In the genomic region with DNA sequence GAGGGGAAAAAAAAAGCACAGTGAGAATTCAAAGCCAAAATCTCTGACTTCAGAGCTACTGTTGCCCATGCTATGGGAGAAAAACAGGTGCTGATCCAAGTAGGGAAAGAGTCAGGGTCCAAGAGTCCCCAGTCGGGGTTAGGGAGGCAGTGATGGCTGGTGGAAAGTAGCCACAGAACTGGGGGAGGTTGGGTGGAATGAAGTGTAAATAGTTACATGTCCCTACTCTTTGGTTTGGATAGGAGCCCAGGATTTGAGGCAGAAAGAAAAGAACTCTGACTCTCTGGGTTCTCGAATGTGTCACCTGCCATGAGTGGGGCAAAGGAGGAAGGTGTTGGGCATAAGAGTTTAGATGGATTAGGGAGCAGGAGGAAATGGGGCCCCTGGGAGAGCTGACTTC, we compare ENCODE assay signal across 11 cellular contexts. TPM values are rescaled to one million over a fixed set of nuclear protein-coding genes. Genes with fewer than 3 reads are reported as not detected.
DNase-seq lines count a peak whose midpoint lies in the region; ATAC-seq, FAIRE-seq and TF ChIP-seq lines count a peak whose summit lies in the region.
"Not testable (repeated sequence)": the region's sequence is repeated elsewhere in the genome, so short reads cannot be mapped to it uniquely, and the experiment has no call there.
"Had no signal": no experiment of that assay in that cellular context is flagged by ENCODE, and none has a peak within 500 bp of the region (broad histone marks: within the 10 kb centered on the region; RNA-seq: fewer than 3 reads in every experiment).

No MANE protein-coding gene starts in this region.

- TF ChIP-seq RAD21 in HepG2 (CRISPR knock-in tag; IDR thresholded peaks at IDR 0.05) = not testable (repeated sequence)

- not testable (repeated sequence) for H3K27me3 ChIP-seq in hepatocyte; HepG2 (ENCODE audit: control insufficient read depth in 1 of 2, insufficient read depth in 2 of 2, low read length in 2 of 2); upper lobe of left lung

- not testable (repeated sequence) for H3K79me2 ChIP-seq in hepatocyte; HepG2 (ENCODE audit: insufficient read depth, low read length)

- TF ChIP-seq EP300 in HepG2 (IDR thresholded peaks at IDR 0.05; ENCODE audit: low read depth in 2 of 2, low read length in 2 of 2); HepG2 (CRISPR knock-in tag; IDR thresholded peaks at IDR 0.05; ENCODE audit: borderline replicate concordance); upper lobe of left lung (IDR thresholded peaks at IDR 0.05): not testable (repeated sequence)

- peak; percentile 85 for ATAC-seq in HepG2
- ATAC-seq in mucosa of descending colon = peak; percentile 24
- peak; percentile 41 to 53 for ATAC-seq in upper lobe of left lung (ENCODE audit: low FRiP score in 2 of 2)

- H3K4me1 Mint-ChIP-seq in MCF 10A (ENCODE audit: insufficient read depth, unreplicated experiment) = not testable (repeated sequence)

- not testable (repeated sequence) for BruUV-seq in MCF 10A (replicated peaks; lab: Mats Ljungman, UMichigan); HepG2 (replicated peaks; lab: Mats Ljungman, UMichigan)

- H3K9me2 ChIP-seq in hepatocyte (replicated peaks; ENCODE audit: insufficient read depth) = not testable (repeated sequence)

- H2AFZ ChIP-seq in hepatocyte; HepG2 (ENCODE audit: low read length): not testable (repeated sequence)

- intact Hi-C loops in MCF 10A (cut with micrococcal nuclease); HepG2 (cut with micrococcal nuclease; ENCODE audit: unreplicated experiment); mucosa of descending colon (cut with DNase I, micrococcal nuclease): not testable (repeated sequence)

- POLR2A ChIA-PET in MCF 10A (lab: Yijun Ruan, JAX); HepG2 (lab: Yijun Ruan, JAX): not testable (repeated sequence)

- H3K36me3 Mint-ChIP-seq in MCF 10A (ENCODE audit: insufficient read depth, unreplicated experiment) = not testable (repeated sequence)

- not testable (repeated sequence) for TF ChIP-seq CTCF in MCF 10A (IDR thresholded peaks at IDR 0.05; ENCODE audit: unreplicated experiment); hepatocyte (IDR thresholded peaks at IDR 0.05; ENCODE audit: poor library complexity); HepG2 (CRISPR knock-in tag; IDR thresholded peaks at IDR 0.05); mucosa of descending colon (IDR thresholded peaks at IDR 0.05); upper lobe of left lung (IDR thresholded peaks at IDR 0.05)

- TF ChIP-seq POLR2A in HepG2 (IDR thresholded peaks at IDR 0.05; ENCODE audit: insufficient read depth in 1 of 2, low read depth in 2 of 2, low read length in 2 of 2); upper lobe of left lung (IDR thresholded peaks at IDR 0.05): not testable (repeated sequence)

- not testable (repeated sequence) for H3K9me3 ChIP-seq in hepatocyte (ENCODE audit: low read depth); HepG2 (ENCODE audit: low read length); mucosa of descending colon; upper lobe of left lung

- CTCF ChIA-PET in MCF 10A (lab: Yijun Ruan, JAX) = interaction anchor here (0.7 to 1.2 kb wide), 3 partner anchors 47 to 866 kb away, joined by 3 to 4 read pairs (median 4); no protein-coding TSS in a partner anchor
- CTCF ChIA-PET in HepG2 (lab: Yijun Ruan, JAX; ENCODE audit: low intra/inter-chr PET ratio, low total read pairs) = not testable (repeated sequence)

- not testable (repeated sequence) for H3K27ac Mint-ChIP-seq in MCF 10A (ENCODE audit: low read depth, unreplicated experiment)

- not testable (repeated sequence) for H4K20me1 ChIP-seq in hepatocyte (ENCODE audit: insufficient read depth, poor library complexity, severe bottlenecking); HepG2 (ENCODE audit: insufficient read depth, low read length)

- not testable (repeated sequence) for H3K4me3 ChIP-seq in hepatocyte; HepG2 (replicated peaks in 1 of 3; ENCODE audit: insufficient read depth in 1 of 3, low read depth in 2 of 3, low read length in 3 of 3); mucosa of descending colon; upper lobe of left lung

- not testable (repeated sequence) for H3K36me3 ChIP-seq in hepatocyte (replicated peaks; ENCODE audit: insufficient read depth, low read depth); HepG2 (replicated peaks in 1 of 2; ENCODE audit: control insufficient read depth in 1 of 2, insufficient read depth in 2 of 2, low read length in 2 of 2); mucosa of descending colon (ENCODE audit: low read depth); upper lobe of left lung

- H3K27me3 Mint-ChIP-seq in MCF 10A (ENCODE audit: insufficient read depth, unreplicated experiment) = not testable (repeated sequence)

- H3K27ac ChIP-seq in hepatocyte = not testable (repeated sequence)
- H3K27ac ChIP-seq in HepG2 (ENCODE audit: extremely low read length, insufficient read depth, low read length) (peak overlapping the region; percentile 24), upper lobe of left lung (peak overlapping the region; percentile 23 to 72 (median 65))

- not testable (repeated sequence) for H3K4me1 ChIP-seq in hepatocyte (ENCODE audit: insufficient read depth); mucosa of descending colon (ENCODE audit: low read depth)
- peaks cover 18% of the 10 kb centered on the region for H3K4me1 ChIP-seq in HepG2 (ENCODE audit: insufficient read depth, low read length)
- H3K4me1 ChIP-seq in upper lobe of left lung = peaks cover 0 to 12% (median 0%) of the 10 kb centered on the region in 4 donors

- not testable (repeated sequence) for H3K9ac ChIP-seq in HepG2 (ENCODE audit: insufficient read depth, low read depth, low read length)

- peak; percentile 45 for DNase-seq in DMS53 (lab: John Stamatoyannopoulos, UW)
- peak; percentile 83 for DNase-seq in NCI-H2029 treated with DMSO at 0.1 percent for 48 hours (lab: John Stamatoyannopoulos, UW)
- DNase-seq in MCF 10A (ENCODE audit: unreplicated experiment) = peak; percentile 15
- peak; percentile 14 for DNase-seq in hepatocyte (ENCODE audit: low spot score)
- peak; percentile 8 for DNase-seq in HepG2 (ENCODE audit: low spot score)
- not testable (repeated sequence) for DNase-seq in mucosa of descending colon
- peak in 1 of 2 donors; percentile 49 for DNase-seq in upper lobe of left lung

- in situ Hi-C loops in HepG2 (cut with HindIII; ENCODE audit: extremely low pct_ligation_motif_present, low pct_unique_long_range_greater_than_20kb) = loop anchor here (25.0 kb wide), 1 partner anchor 192 kb away; a partner anchor contains a TSS

- FAIRE-seq in HepG2 (lab: Jason Lieb, UNC) = peak; percentile 4

- H3K9me3 Mint-ChIP-seq in MCF 10A (ENCODE audit: unreplicated experiment) = not testable (repeated sequence)

- WGBS in hepatocyte (ENCODE audit: low lambda C conversion rate, missing lambda C conversion rate) = 79% methylated on average over 2 of the region's 2 CpGs
- WGBS in HepG2 (ENCODE audit: low lambda C conversion rate) = 2% methylated on average over 2 of the region's 2 CpGs
- 45 to 47% methylated on average over 2 of the region's 2 CpGs for WGBS in upper lobe of left lung, 2 donors

- H3K4me2 ChIP-seq in hepatocyte; HepG2 (ENCODE audit: low read depth, low read length): not testable (repeated sequence)

- not testable (repeated sequence) for H3K4me3 Mint-ChIP-seq in MCF 10A (ENCODE audit: unreplicated experiment)

TF ChIP-seq in HepG2, 621 proteins besides CTCF, POLR2A, EP300 and RAD21 (continues in another document):
- peak; percentile 45; the same call in 1 of the 2 replicates for TF ChIP-seq ZMYM4 (CRISPR knock-in tag; IDR thresholded peaks at IDR 0.05)

RNA-seq across cellular contexts. Expression of a gene that starts 8.4 kb away (rescaled TPM):
- total RNA-seq in MCF 10A (2022) (not detected in 2 replicates), hepatocyte (0.83 and 2.6 TPM in 2 replicates), HepG2 (2016; rRNA removed; fragmentation: Illumina TruSeq; extraction: Trizol) (not detected in 2 replicates), mucosa of descending colon (not detected), upper lobe of left lung (1 to 10 TPM in 4 of 6 donors, under 1 TPM in 2; 0.13 to 3.1 (median 1.6) TPM)
- polyA plus RNA-seq in hepatocyte (3.9 and 7.3 TPM in 2 replicates), HepG2 (2011; rRNA removed) (not detected in 2 replicates)
- not detected in 2 replicates for total RNA-seq in HepG2 (2016; cell fraction: cytosol; rRNA removed; fragmentation: Illumina TruSeq; extraction: Trizol; ENCODE audit: low read depth)
- not detected in 2 replicates for total RNA-seq in HepG2 (2016; cell fraction: insoluble cytoplasmic fraction; rRNA removed; fragmentation: Illumina TruSeq; extraction: Trizol)
- total RNA-seq in HepG2 (2016; cell fraction: membrane; rRNA removed; fragmentation: Illumina TruSeq; extraction: Trizol) = not detected in 2 replicates
- not detected in 2 replicates for total RNA-seq in HepG2 (2016; cell fraction: nucleus; rRNA removed; fragmentation: Illumina TruSeq; extraction: Trizol)
- polyA plus RNA-seq in HepG2 (2011; cell fraction: cytosol; rRNA removed) = not detected in 2 replicates
- polyA plus RNA-seq in HepG2 (2011; cell fraction: nucleus; rRNA removed) = not detected in 2 replicates
- 0.08 TPM in 1 of 2 replicates, not detected in the other for polyA plus RNA-seq in HepG2 (2012)
- polyA plus RNA-seq in HepG2 (2016; cell fraction: cytosol; fragmentation: Illumina TruSeq; extraction: Trizol; ENCODE audit: low read depth) = not detected in 2 replicates
- not detected in 2 replicates for polyA plus RNA-seq in HepG2 (2016; cell fraction: insoluble cytoplasmic fraction; fragmentation: Illumina TruSeq; extraction: Trizol; ENCODE audit: low read depth)
- polyA plus RNA-seq in HepG2 (2016; cell fraction: membrane; fragmentation: Illumina TruSeq; extraction: Trizol; ENCODE audit: low read depth) = not detected in 2 replicates
- not detected in 2 replicates for polyA plus RNA-seq in HepG2 (2016; cell fraction: nucleus; fragmentation: Illumina TruSeq; extraction: Trizol; ENCODE audit: insufficient read depth, low read depth)
- polyA minus RNA-seq in HepG2 (2011; rRNA and poly(A)+ RNA removed; ENCODE audit: low replicate concordance) = 0.07 TPM in 1 of 2 replicates, not detected in the other
- polyA minus RNA-seq in HepG2 (2011; cell fraction: cytosol; rRNA and poly(A)+ RNA removed) = not detected in 2 replicates
- not detected in 2 replicates for polyA minus RNA-seq in HepG2 (2011; cell fraction: nucleus; rRNA and poly(A)+ RNA removed)
- total RNA-seq: CD4-positive, CD25-positive, alpha-beta regulatory T cell; G401; GM12878; H7 had no signal
- polyA plus RNA-seq: CD4-positive, CD25-positive, alpha-beta regulatory T cell; GM12878 had no signal

Comparison
In these comparisons a context has a peak if more than half of its experiments do, and no peak if none do; other contexts are left out.
1. ATAC-seq: peak in every context shown above with its lines; median percentile 85 in HepG2; 47 in upper lobe of left lung; 24 in mucosa of descending colon.